28 cellular contexts compared by ENCODE assay signal in genomic region chr9:112475318-112475717, GRCh38.
"Had no signal": no experiment of that assay in that cellular context is flagged by ENCODE, and none has a peak within 500 bp of the region (broad histone marks: within the 10 kb centered on the region; RNA-seq: fewer than 3 reads in every experiment).

No MANE protein-coding gene starts in this region.

- H3K36me3 ChIP-seq: colonic mucosa had no signal

- H3K9me3 ChIP-seq: colonic mucosa, gastrocnemius medialis had no signal

- FAIRE-seq: colon, endometrium, endothelial cell of umbilical vein, frontal cortex had no signal

- H3K4me3 ChIP-seq: colonic mucosa, coronary artery, dorsolateral prefrontal cortex, esophagus muscularis mucosa, esophagus squamous epithelium, gastrocnemius medialis, gastroesophageal sphincter, heart left ventricle, heart right ventricle had no signal

- ATAC-seq: effector memory CD8-positive, alpha-beta T cell; esophagus mucosa; foreskin keratinocyte; gastrocnemius medialis; gastroesophageal sphincter; heart left ventricle; heart right ventricle had no signal

- H3K27ac ChIP-seq: colonic mucosa, coronary artery, dorsolateral prefrontal cortex, epithelial cell of prostate, esophagus muscularis mucosa, esophagus squamous epithelium, foreskin keratinocyte, gastrocnemius medialis, gastroesophageal sphincter, heart left ventricle, heart right ventricle had no signal

- H3K4me1 ChIP-seq: colonic mucosa, esophagus squamous epithelium, foreskin keratinocyte, gastrocnemius medialis, gastroesophageal sphincter, heart left ventricle had no signal

- DNase-seq: colonic mucosa; cortex of kidney; dermis blood vessel endothelial cell; dorsolateral prefrontal cortex; effector CD4-positive, alpha-beta T cell; effector CD8-positive, alpha-beta T cell; effector memory CD4-positive, alpha-beta T cell; effector memory CD8-positive, alpha-beta T cell; endodermal cell; erythroblast; esophagus squamous epithelium; foreskin fibroblast; foreskin keratinocyte; foreskin melanocyte; gastrocnemius medialis; glutamatergic neuron; head of caudate nucleus; heart left ventricle; heart right ventricle had no signal

- H3K27me3 ChIP-seq: colonic mucosa, dorsolateral prefrontal cortex, esophagus muscularis mucosa, esophagus squamous epithelium, foreskin keratinocyte, gastrocnemius medialis, gastroesophageal sphincter, heart left ventricle, heart right ventricle had no signal
